In genomic region chr5:80961376-80962281, GRCh38 we compare ENCODE assay signal across 8 cellular contexts. TPM values are rescaled to one million over a fixed set of nuclear protein-coding genes. Genes with fewer than 3 reads are reported as not detected.
DNase-seq lines count a peak whose midpoint lies in the region; ATAC-seq and TF ChIP-seq lines count a peak whose summit lies in the region.

No MANE protein-coding gene starts in this region.

- no peak overlapping the region for H3K4me2 ChIP-seq in GM23248 (ENCODE audit: unreplicated experiment)

- H3K9me3 ChIP-seq in lower lobe of right lung: no peaks in the 10 kb centered on the region
- H3K9me3 ChIP-seq in GM23248 (ENCODE audit: low read depth): no peaks in the 10 kb centered on the region

- ATAC-seq in lower lobe of right lung (peak; percentile 53 to 71), GM19324 (IDR thresholded peaks at IDR 0.05; ENCODE audit: low FRiP score, unreplicated experiment) (no peak), HG03139 (IDR thresholded peaks at IDR 0.05; ENCODE audit: unreplicated experiment) (no peak), GM18519 (IDR thresholded peaks at IDR 0.05; ENCODE audit: low FRiP score, unreplicated experiment) (no peak)

- H3K4me3 ChIP-seq in lower lobe of right lung (peak overlapping the region; percentile 63), GM23248 (no peak overlapping the region)

- H3K79me2 ChIP-seq in GM23248 (ENCODE audit: insufficient read depth): no peaks in the 10 kb centered on the region

- H3F3A ChIP-seq in GM23248 (ENCODE audit: insufficient read depth): no peaks in the 10 kb centered on the region

- H2AFZ ChIP-seq in GM23248: no peak overlapping the region

- in situ Hi-C loops in GM23248 (cut with MboI): no loop called here

- H3K36me3 ChIP-seq in lower lobe of right lung (no peaks in the 10 kb centered on the region), GM23248 (ENCODE audit: low read depth) (no peaks in the 10 kb centered on the region)

- TF ChIP-seq CTCF in lower lobe of right lung (IDR thresholded peaks at IDR 0.05): no peak

- peak in 4 of 5 donors; percentile 20 to 64 (median 38) for DNase-seq in T-helper 1 cell
- DNase-seq in astrocyte of the hippocampus (ENCODE audit: low read depth, low spot score): peak; percentile 57
- no peak for DNase-seq in lower lobe of right lung
- DNase-seq in stimulated activated CD8-positive, alpha-beta memory T cell treated with anti-CD3 and anti-CD28 coated beads, Interleukin-7, amount 100 ng/mL, for 4 hours (ENCODE audit: low read depth in 2 of 2): peak; percentile 30
- no peak for DNase-seq in GM23248

- 44 to 45% methylated on average over 18 of the region's 18 CpGs for WGBS in GM23248 (ENCODE audit: low coverage in 1 of 2, low lambda C conversion rate in 2 of 2, missing lambda C conversion rate in 2 of 2), 2 experiments

- H3K9me2 ChIP-seq in GM23248 (ENCODE audit: insufficient read depth): no peaks in the 10 kb centered on the region

- intact Hi-C loops in lower lobe of right lung (cut with DNase I): no loop called here

- peaks cover 11% of the 10 kb centered on the region for H3K4me1 ChIP-seq in lower lobe of right lung
- H3K4me1 ChIP-seq in GM23248 (ENCODE audit: insufficient read depth): no peaks in the 10 kb centered on the region

- H3K27ac ChIP-seq in lower lobe of right lung: no peak overlapping the region
- no peak overlapping the region for H3K27ac ChIP-seq in GM23248

- H3K27me3 ChIP-seq in lower lobe of right lung (ENCODE audit: low read depth) (peaks cover 46% of the 10 kb centered on the region), GM23248 (replicated peaks; ENCODE audit: insufficient read depth) (peaks cover 71% of the 10 kb centered on the region)

- no peak overlapping the region for H3K9ac ChIP-seq in GM23248

- H4K20me1 ChIP-seq in GM23248 (ENCODE audit: insufficient read depth): no peaks in the 10 kb centered on the region

RNA-seq across cellular contexts. Expression of gene RASGRF2, which starts 1.5 kb away (rescaled TPM):
- 6.7 TPM for total RNA-seq in lower lobe of right lung
- total RNA-seq in GM23248 (2014; rRNA removed; shearing (Covaris generic)): not detected in 2 replicates
- polyA plus RNA-seq in GM23248 (2016; fragmentation: Nextera tagmentation; extraction: Ambion mirVana): 0.04 and 0.06 TPM in 2 replicates

Comparison
In these comparisons a context has a peak if more than half of its experiments do, and no peak if none do; other contexts are left out.
1. DNase-seq: peak in T-helper 1 cell (4 of 5), astrocyte of the hippocampus (single experiment) and stimulated activated CD8-positive, alpha-beta memory T cell treated with anti-CD3 and anti-CD28 coated beads, Interleukin-7, amount 100 ng/mL, for 4 hours (2 of 2); none in lower lobe of right lung (single experiment) and GM23248 (single experiment).
2. ATAC-seq: peak in lower lobe of right lung (2 of 2); none in GM19324 (single experiment), HG03139 (single experiment) and GM18519 (single experiment).